In the genomic region with DNA sequence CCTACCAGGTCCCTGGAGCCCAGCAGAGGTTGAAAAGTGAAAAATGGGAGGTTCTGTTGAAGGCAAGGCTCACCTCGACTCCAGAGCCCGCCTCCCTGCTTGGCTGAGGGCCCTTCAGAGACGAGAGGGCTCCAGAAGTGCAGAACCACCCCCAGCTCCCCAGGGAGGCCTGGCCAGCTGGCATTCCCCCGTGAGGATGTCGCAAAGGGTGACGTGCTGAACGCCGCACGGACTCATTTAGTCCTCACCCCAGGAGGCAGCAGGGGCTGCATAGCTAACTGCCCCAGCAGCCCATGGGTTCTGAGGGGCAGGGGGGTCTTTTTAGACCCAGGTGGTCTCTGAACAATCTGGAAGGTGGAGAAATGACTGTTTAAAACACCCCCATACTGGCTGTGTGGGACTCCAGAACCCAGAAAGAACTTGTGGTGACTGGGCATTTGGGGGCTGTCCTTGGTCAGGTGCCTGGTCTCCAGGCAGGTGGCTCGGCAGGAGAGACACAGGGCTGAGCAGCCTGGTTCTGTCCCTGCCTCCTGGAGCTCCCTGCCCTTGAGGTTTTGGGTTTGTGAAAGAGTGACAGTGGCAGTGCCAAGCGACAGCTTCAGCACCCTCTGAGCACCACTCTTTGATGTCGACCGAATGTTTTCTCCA, we compare ENCODE assay signal across 1 cellular context.
TF ChIP-seq lines count a peak whose summit lies in the region.

No MANE protein-coding gene starts in this region.

TF ChIP-seq in SK-N-SH treated with all-trans-retinoic acid at 6 μM for 48 hours, 23 proteins besides CTCF, POLR2A, EP300 and RAD21 (continued from another document):
- TF ChIP-seq, protein P1, sequence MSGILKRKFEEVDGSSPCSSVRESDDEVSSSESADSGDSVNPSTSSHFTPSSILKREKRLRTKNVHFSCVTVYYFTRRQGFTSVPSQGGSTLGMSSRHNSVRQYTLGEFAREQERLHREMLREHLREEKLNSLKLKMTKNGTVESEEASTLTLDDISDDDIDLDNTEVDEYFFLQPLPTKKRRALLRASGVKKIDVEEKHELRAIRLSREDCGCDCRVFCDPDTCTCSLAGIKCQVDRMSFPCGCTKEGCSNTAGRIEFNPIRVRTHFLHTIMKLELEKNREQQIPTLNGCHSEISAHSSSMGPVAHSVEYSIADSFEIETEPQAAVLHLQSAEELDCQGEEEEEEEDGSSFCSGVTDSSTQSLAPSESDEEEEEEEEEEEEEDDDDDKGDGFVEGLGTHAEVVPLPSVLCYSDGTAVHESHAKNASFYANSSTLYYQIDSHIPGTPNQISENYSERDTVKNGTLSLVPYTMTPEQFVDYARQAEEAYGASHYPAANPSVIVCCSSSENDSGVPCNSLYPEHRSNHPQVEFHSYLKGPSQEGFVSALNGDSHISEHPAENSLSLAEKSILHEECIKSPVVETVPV (CRISPR knock-in tag; IDR thresholded peaks at IDR 0.05): no peak
- TF ChIP-seq TOX (CRISPR knock-in tag; IDR thresholded peaks at IDR 0.05; ENCODE audit: borderline replicate concordance): no peak
- TF ChIP-seq, protein P2, sequence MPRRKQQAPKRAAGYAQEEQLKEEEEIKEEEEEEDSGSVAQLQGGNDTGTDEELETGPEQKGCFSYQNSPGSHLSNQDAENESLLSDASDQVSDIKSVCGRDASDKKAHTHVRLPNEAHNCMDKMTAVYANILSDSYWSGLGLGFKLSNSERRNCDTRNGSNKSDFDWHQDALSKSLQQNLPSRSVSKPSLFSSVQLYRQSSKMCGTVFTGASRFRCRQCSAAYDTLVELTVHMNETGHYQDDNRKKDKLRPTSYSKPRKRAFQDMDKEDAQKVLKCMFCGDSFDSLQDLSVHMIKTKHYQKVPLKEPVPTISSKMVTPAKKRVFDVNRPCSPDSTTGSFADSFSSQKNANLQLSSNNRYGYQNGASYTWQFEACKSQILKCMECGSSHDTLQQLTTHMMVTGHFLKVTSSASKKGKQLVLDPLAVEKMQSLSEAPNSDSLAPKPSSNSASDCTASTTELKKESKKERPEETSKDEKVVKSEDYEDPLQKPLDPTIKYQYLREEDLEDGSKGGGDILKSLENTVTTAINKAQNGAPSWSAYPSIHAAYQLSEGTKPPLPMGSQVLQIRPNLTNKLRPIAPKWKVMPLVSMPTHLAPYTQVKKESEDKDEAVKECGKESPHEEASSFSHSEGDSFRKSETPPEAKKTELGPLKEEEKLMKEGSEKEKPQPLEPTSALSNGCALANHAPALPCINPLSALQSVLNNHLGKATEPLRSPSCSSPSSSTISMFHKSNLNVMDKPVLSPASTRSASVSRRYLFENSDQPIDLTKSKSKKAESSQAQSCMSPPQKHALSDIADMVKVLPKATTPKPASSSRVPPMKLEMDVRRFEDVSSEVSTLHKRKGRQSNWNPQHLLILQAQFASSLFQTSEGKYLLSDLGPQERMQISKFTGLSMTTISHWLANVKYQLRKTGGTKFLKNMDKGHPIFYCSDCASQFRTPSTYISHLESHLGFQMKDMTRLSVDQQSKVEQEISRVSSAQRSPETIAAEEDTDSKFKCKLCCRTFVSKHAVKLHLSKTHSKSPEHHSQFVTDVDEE (CRISPR knock-in tag; IDR thresholded peaks at IDR 0.05): no peak
